In genomic region chr10:644076-644942, GRCh38 we compare ENCODE assay signal across 19 cellular contexts.
"Had no signal": no experiment of that assay in that cellular context is flagged by ENCODE, and none has a peak within 500 bp of the region (broad histone marks: within the 10 kb centered on the region; RNA-seq: fewer than 3 reads in every experiment).

No MANE protein-coding gene starts in this region.

- H3K9me3 ChIP-seq: colonic mucosa, thyroid gland had no signal

- H3K4me3 ChIP-seq: breast epithelium, colonic mucosa, lung, thyroid gland had no signal

- H3K27ac ChIP-seq: breast epithelium, colonic mucosa, thyroid gland had no signal

- DNase-seq: activated CD4-positive, alpha-beta T cell treated with anti-CD3 and anti-CD28 coated beads for 36 hours; activated CD4-positive, alpha-beta T cell treated with anti-CD3 and anti-CD28 coated beads, Interleukin-2, amount 50 U/mL, for 48 hours; activated naive CD4-positive, alpha-beta T cell treated with Interleukin-2 at 50 U/mL for 16 hours; activated naive CD8-positive, alpha-beta T cell treated with anti-CD3 and anti-CD28 coated beads, Interleukin-2, amount 10 ng/mL, durations not matched to agents 7 days and 5 days; activated T-cell treated with anti-CD3 and anti-CD28 coated beads, Interleukin-2, amount 50 U/mL, for 48 hours; amniotic stem cell; colonic mucosa; foreskin fibroblast; kidney; nucleus accumbens; stimulated activated CD4-positive, alpha-beta T cell treated with anti-CD3 and anti-CD28 coated beads, Interleukin-12 subunit alpha, Interleukin-12 subunit beta, amount 100 ng/mL, for 4 hours; stimulated activated CD4-positive, alpha-beta T cell treated with anti-CD3 and anti-CD28 coated beads, Interleukin-4, amount 100 ng/mL, for 4 hours; stimulated activated naive CD8-positive, alpha-beta T cell treated with anti-CD3 and anti-CD28 coated beads, Interleukin-15, Interleukin-2, amounts not matched to agents 100 U/mL and 50 U/mL, for 24 hours; T-helper 9 cell; thyroid gland had no signal

- H3K36me3 ChIP-seq: breast epithelium, colonic mucosa, thyroid gland had no signal

- H3K4me1 ChIP-seq: breast epithelium, colonic mucosa, thyroid gland had no signal

- ATAC-seq: activated CD4-positive, alpha-beta T cell treated with anti-CD3 and anti-CD28 coated beads for 36 hours; left lobe of liver; natural killer cell treated with Interleukin-12 subunit alpha and Interleukin-12 subunit beta and Interleukin-15 and Interleukin-18, amount 100 ng/mL, for 72 hours; stimulated activated naive CD8-positive, alpha-beta T cell treated with anti-CD3 and anti-CD28 coated beads, Interleukin-15, Interleukin-2, amounts not matched to agents 100 U/mL and 50 U/mL, for 24 hours had no signal

- H3K27me3 ChIP-seq: breast epithelium, colonic mucosa, thyroid gland had no signal
